In genomic region chr3:46496745-46497555, GRCh38 we compare ENCODE assay signal across 8 cellular contexts. TPM values are rescaled to one million over a fixed set of nuclear protein-coding genes. Genes with fewer than 3 reads are reported as not detected.
DNase-seq lines count a peak whose midpoint lies in the region; ATAC-seq, FAIRE-seq and TF ChIP-seq lines count a peak whose summit lies in the region.

No MANE protein-coding gene starts in this region.

- no peaks in the 10 kb centered on the region for H3K9me3 Mint-ChIP-seq in activated T-cell treated with anti-CD3 and anti-CD28 coated beads, Interleukin-2, amount 50 U/mL, for 4 hours

- no peaks in the 10 kb centered on the region for H3K27me3 Mint-ChIP-seq in activated T-cell treated with anti-CD3 and anti-CD28 coated beads, Interleukin-2, amount 50 U/mL, for 4 hours (ENCODE audit: low read depth)

- TF ChIP-seq CTCF in D721Med (IDR thresholded peaks at IDR 0.05; ENCODE audit: insufficient read depth, missing control alignments): peak; percentile 58

- no peak overlapping the region for H3K4me3 Mint-ChIP-seq in activated T-cell treated with anti-CD3 and anti-CD28 coated beads, Interleukin-2, amount 50 U/mL, for 4 hours

- FAIRE-seq in D721Med (lab: Jason Lieb, UNC): no peak

- DNase-seq in D721Med (ENCODE audit: insufficient read length, low spot score): no peak
- peak; percentile 67 for DNase-seq in M059J (ENCODE audit: low read depth)
- peak; percentile 57 for DNase-seq in activated T-cell treated with anti-CD3 and anti-CD28 coated beads, Interleukin-2, amount 50 U/mL, for 4 hours
- DNase-seq in lung microvascular endothelial cell (ENCODE audit: low read depth in 2 of 2): peak; percentile 47 to 50
- no peak for DNase-seq in AG20443 (ENCODE audit: low spot score)
- DNase-seq in HK-2 (ENCODE audit: unreplicated experiment): no peak

- ATAC-seq in activated T-cell treated with anti-CD3 and anti-CD28 coated beads, Interleukin-2, amount 50 U/mL, for 4 hours: peak in 1 of 2 donors; percentile 37
- no peak for ATAC-seq in GM19023 (IDR thresholded peaks at IDR 0.05; ENCODE audit: unreplicated experiment)
- ATAC-seq in GM18517 (IDR thresholded peaks at IDR 0.05; ENCODE audit: unreplicated experiment): no peak

- H3K4me1 Mint-ChIP-seq in activated T-cell treated with anti-CD3 and anti-CD28 coated beads, Interleukin-2, amount 50 U/mL, for 4 hours (ENCODE audit: low read depth): peaks cover 9% of the 10 kb centered on the region

- H3K36me3 Mint-ChIP-seq in activated T-cell treated with anti-CD3 and anti-CD28 coated beads, Interleukin-2, amount 50 U/mL, for 4 hours (ENCODE audit: insufficient read depth): no peaks in the 10 kb centered on the region

RNA-seq across cellular contexts. Expression of gene RTP3, which starts 0.8 kb away (rescaled TPM):
- 0.20 and 0.81 TPM in 2 replicates for total RNA-seq in M059J (2014; rRNA removed; shearing (Covaris generic))
- total RNA-seq in activated T-cell treated with anti-CD3 and anti-CD28 coated beads, Interleukin-2, amount 50 U/mL, for 4 hours: not detected
- total RNA-seq in lung microvascular endothelial cell: not detected in 2 replicates

RNA-seq across cellular contexts. Expression of gene LTF, which starts 32.2 kb away (rescaled TPM):
- 0.30 and 0.52 TPM in 2 replicates for total RNA-seq in M059J (2014; rRNA removed; shearing (Covaris generic))
- not detected for total RNA-seq in activated T-cell treated with anti-CD3 and anti-CD28 coated beads, Interleukin-2, amount 50 U/mL, for 4 hours
- total RNA-seq in lung microvascular endothelial cell: under 0.01 and 0.22 TPM in 2 replicates

Comparison
In these comparisons a context has a peak if more than half of its experiments do, and no peak if none do; other contexts are left out.
1. DNase-seq: peak in M059J (single experiment), activated T-cell treated with anti-CD3 and anti-CD28 coated beads, Interleukin-2, amount 50 U/mL, for 4 hours (single experiment) and lung microvascular endothelial cell (2 of 2); none in D721Med (single experiment), AG20443 (single experiment) and HK-2 (single experiment).